Comparison of ENCODE assay signal across 9 cellular contexts in the genomic region with DNA sequence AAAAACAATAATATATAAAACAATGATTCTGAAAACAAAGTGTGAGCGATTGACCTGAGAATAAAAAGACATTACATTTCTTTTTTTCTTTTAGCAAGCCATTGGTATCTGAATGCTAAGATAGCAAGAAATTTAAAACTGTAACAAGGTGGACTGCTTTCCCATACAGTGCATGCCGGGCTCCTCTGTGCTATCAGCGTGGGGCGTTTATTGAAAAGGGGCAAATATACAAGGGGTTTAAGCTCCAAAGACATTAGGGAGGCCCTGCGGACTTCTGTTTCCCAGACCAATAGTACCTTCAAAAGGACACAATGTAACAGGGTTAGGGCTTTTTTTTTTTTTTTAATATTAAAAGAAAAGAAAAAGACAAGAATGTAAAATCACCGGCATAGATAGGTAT.
DNase-seq lines count a peak whose midpoint lies in the region; TF ChIP-seq lines count a peak whose summit lies in the region.
"Had no signal": no experiment of that assay in that cellular context is flagged by ENCODE, and none has a peak within 500 bp of the region (broad histone marks: within the 10 kb centered on the region; RNA-seq: fewer than 3 reads in every experiment).

No MANE protein-coding gene starts in this region.

- TF ChIP-seq POLR2A in ovary (IDR thresholded peaks at IDR 0.05): no peak

- no peaks in the 10 kb centered on the region for H3K9me3 ChIP-seq in Caco-2
- no peaks in the 10 kb centered on the region for H3K9me3 ChIP-seq in ovary

- 28 to 54% (median 28%) methylated on average over 6 of the region's 6 CpGs for WGBS in ovary, 3 donors

- H2AFZ ChIP-seq in KMS-11 (ENCODE audit: low read depth): no peak overlapping the region

- peaks cover 12% of the 10 kb centered on the region for H3K4me1 Mint-ChIP-seq in Caco-2 (ENCODE audit: low read depth, unreplicated experiment)

- no peaks in the 10 kb centered on the region for H3K27me3 Mint-ChIP-seq in Caco-2 (ENCODE audit: insufficient read depth, unreplicated experiment)

- peaks cover 37% of the 10 kb centered on the region for H3K36me3 Mint-ChIP-seq in Caco-2 (ENCODE audit: insufficient read depth, unreplicated experiment)

- H3K4me3 Mint-ChIP-seq in Caco-2 (ENCODE audit: unreplicated experiment): no peak overlapping the region

- TF ChIP-seq EP300 in ovary (IDR thresholded peaks at IDR 0.05): no peak

- no peaks in the 10 kb centered on the region for H3K27me3 ChIP-seq in Caco-2 (replicated peaks; ENCODE audit: control insufficient read depth, insufficient read depth, low read length)
- no peaks in the 10 kb centered on the region for H3K27me3 ChIP-seq in KMS-11 (ENCODE audit: insufficient read depth, low read depth)
- H3K27me3 ChIP-seq in dorsolateral prefrontal cortex: no peaks in the 10 kb centered on the region
- H3K27me3 ChIP-seq in ovary: no peaks in the 10 kb centered on the region

- CTCF ChIA-PET in Caco-2 (lab: Charles Lee) (no interaction called here), HEK293T (lab: Yijun Ruan, JAX) (interaction anchor here (0.6 kb wide), 1 partner anchor 1530 kb away, joined by 4 read pairs; no protein-coding TSS in a partner anchor)

- no peak for DNase-seq in Caco-2
- no peak for DNase-seq in dorsolateral prefrontal cortex
- DNase-seq in ovary: no peak
- DNase-seq in SIG-M5 treated with dmso at 0.1 percent for 504 hours (lab: John Stamatoyannopoulos, UW; ENCODE audit: unreplicated experiment): no peak
- DNase-seq in central memory CD4-positive, alpha-beta T cell: no peak
- DNase-seq in HEK293T (ENCODE audit: extremely low spot score): no peak
- DNase-seq: DMS79, foreskin fibroblast had no signal

- H4K20me1 ChIP-seq in KMS-11 (ENCODE audit: insufficient read depth): no peaks in the 10 kb centered on the region

- TF ChIP-seq CTCF in Caco-2 (IDR thresholded peaks at IDR 0.05; ENCODE audit: insufficient read depth in 1 of 2, low read depth in 1 of 2, low read length in 1 of 2, severe bottlenecking in 1 of 2, unreplicated experiment in 1 of 2) (no peak), KMS-11 (conservative IDR thresholded peaks at IDR 0.05; ENCODE audit: low read depth, low read length) (no peak), dorsolateral prefrontal cortex (IDR thresholded peaks at IDR 0.05 in 54 of 56, conservative IDR thresholded peaks at IDR 0.05 in 2 of 56; ENCODE audit: low read depth in 1 of 56, partially characterized antibody in 56 of 56) (no peak), ovary (IDR thresholded peaks at IDR 0.05) (no peak)

- intact Hi-C loops in Caco-2 (cut with micrococcal nuclease; ENCODE audit: unreplicated experiment): no loop called here
- intact Hi-C loops in dorsolateral prefrontal cortex (cut with DNase I): loop anchor here in 1 of 2 donors (10.0 kb wide), 1 partner anchor 362 kb away; no protein-coding TSS in a partner anchor
- intact Hi-C loops in ovary (cut with DNase I): no loop called here

- H3K36me3 ChIP-seq in Caco-2 (ENCODE audit: control insufficient read depth, insufficient read depth, low read length) (peaks cover 5% of the 10 kb centered on the region), KMS-11 (ENCODE audit: insufficient read depth) (no peaks in the 10 kb centered on the region), ovary (no peaks in the 10 kb centered on the region)

- H3K27ac ChIP-seq in KMS-11 (no peak overlapping the region), dorsolateral prefrontal cortex (peak overlapping the region in 12 of 59 donors; percentile 25 to 83 (median 67)), ovary (peak overlapping the region in 1 of 2 donors; percentile 69)

- no peaks in the 10 kb centered on the region for H3K9me3 Mint-ChIP-seq in Caco-2 (ENCODE audit: unreplicated experiment)

- POLR2A ChIA-PET in Caco-2 (lab: Charles Lee): interaction anchor here (0.6 kb wide), 1 partner anchor 8 kb away, joined by 7 read pairs; no protein-coding TSS in a partner anchor
- POLR2A ChIA-PET in HEK293T (lab: Yijun Ruan, JAX): no interaction called here

- no peaks in the 10 kb centered on the region for H3K79me2 ChIP-seq in KMS-11 (ENCODE audit: insufficient read depth, low read depth)

- peak overlapping the region; percentile 93 for H3K4me2 ChIP-seq in KMS-11

- H3K9ac ChIP-seq in KMS-11: no peak overlapping the region

- 0 out of 2 replicates have a peak, but pooled peaks cover 4% of the 10 kb centered on the region for H3K4me1 ChIP-seq in Caco-2
- H3K4me1 ChIP-seq in KMS-11 (ENCODE audit: low read depth, poor library complexity, severe bottlenecking): peaks cover 21% of the 10 kb centered on the region
- no peaks in the 10 kb centered on the region for H3K4me1 ChIP-seq in ovary (ENCODE audit: insufficient read depth)

- H3K27ac Mint-ChIP-seq in Caco-2 (ENCODE audit: unreplicated experiment): no peak overlapping the region

- BruUV-seq in Caco-2 (replicated peaks; lab: Mats Ljungman, UMichigan): TSS peak; percentile 8

- no peak overlapping the region for H3K4me3 ChIP-seq in Caco-2 (ENCODE audit: low read depth, low read length)
- H3K4me3 ChIP-seq in KMS-11 (IDR thresholded peaks at IDR 0.05; ENCODE audit: insufficient read depth, low read depth, low read length): no peak overlapping the region
- H3K4me3 ChIP-seq in dorsolateral prefrontal cortex: peak overlapping the region in 42 of 59 donors; percentile 35 to 76 (median 66)
- H3K4me3 ChIP-seq in ovary: peak overlapping the region; percentile 55

TF ChIP-seq in HEK293T, 16 proteins besides CTCF, POLR2A, EP300 and RAD21:
- no peak for TF ChIP-seq CTBP1 (IDR thresholded peaks at IDR 0.05; ENCODE audit: borderline replicate concordance)
TF ChIP-seq in HEK293T: peak in this region for 0.

Comparison
In these comparisons a context has a peak if more than half of its experiments do, and no peak if none do; other contexts are left out.
1. H3K4me3 ChIP-seq: peak in dorsolateral prefrontal cortex (42 of 59) and ovary (single experiment); none in Caco-2 (single experiment) and KMS-11 (single experiment).